In genomic region chr14:60695327-60695726, GRCh38 we compare ENCODE assay signal across 17 cellular contexts.
"Had no signal": no experiment of that assay in that cellular context is flagged by ENCODE, and none has a peak within 500 bp of the region (broad histone marks: within the 10 kb centered on the region; RNA-seq: fewer than 3 reads in every experiment).

No MANE protein-coding gene starts in this region.

- H3K4me3 ChIP-seq: gastrocnemius medialis, heart right ventricle, pancreas, suprapubic skin, thyroid gland, vagina had no signal

- H3K36me3 ChIP-seq: gastrocnemius medialis, heart right ventricle, pancreas, suprapubic skin, thyroid gland, vagina had no signal

- H3K27ac ChIP-seq: gastrocnemius medialis, heart right ventricle, pancreas, suprapubic skin, thyroid gland, vagina had no signal

- H3K27me3 ChIP-seq: gastrocnemius medialis, pancreas, suprapubic skin, thyroid gland, vagina had no signal

- H3K9me3 ChIP-seq: pancreas, suprapubic skin, thyroid gland, vagina had no signal

- DNase-seq: effector memory CD4-positive, alpha-beta T cell; gastrocnemius medialis; heart right ventricle; hypothalamus; kidney glomerular epithelial cell; mesendoderm; naive B cell; occipital lobe; pancreas; right cardiac atrium; small intestine; stimulated activated CD4-positive, alpha-beta T cell treated with anti-CD3 and anti-CD28 coated beads, Interleukin-12 subunit alpha, Interleukin-12 subunit beta, amount 100 ng/mL, for 4 hours; stimulated activated naive CD8-positive, alpha-beta T cell treated with anti-CD3 and anti-CD28 coated beads, Interleukin-15, Interleukin-2, amounts not matched to agents 100 U/mL and 50 U/mL, for 24 hours; thyroid gland had no signal

- ATAC-seq: esophagus mucosa; gastrocnemius medialis; heart right ventricle; pancreas; right cardiac atrium; stimulated activated naive CD8-positive, alpha-beta T cell treated with anti-CD3 and anti-CD28 coated beads, Interleukin-15, Interleukin-2, amounts not matched to agents 100 U/mL and 50 U/mL, for 24 hours had no signal
